Comparison of ENCODE assay signal across 23 cellular contexts in the genomic region with DNA sequence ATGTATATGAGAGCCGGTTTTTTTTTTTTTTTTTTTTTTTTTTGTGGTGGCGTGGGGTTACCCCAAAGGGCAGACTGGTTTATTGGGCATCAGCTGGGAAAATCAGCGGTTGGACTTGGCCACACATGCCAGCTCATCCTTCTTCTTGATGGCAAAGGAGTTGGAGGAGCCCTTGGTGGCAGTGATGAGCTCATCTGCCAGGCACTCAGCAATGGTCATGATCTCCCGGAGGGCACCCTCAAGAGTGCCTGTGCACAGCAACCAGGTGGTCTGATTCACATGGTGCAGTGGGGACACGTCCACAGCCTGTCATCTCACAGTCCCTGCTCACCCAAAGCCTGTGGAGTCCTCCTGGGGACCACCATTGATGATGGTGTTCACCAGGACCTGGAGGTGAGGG.
"Had no signal": no experiment of that assay in that cellular context is flagged by ENCODE, and none has a peak within 500 bp of the region (broad histone marks: within the 10 kb centered on the region; RNA-seq: fewer than 3 reads in every experiment).

No MANE protein-coding gene starts in this region.

- H3K27me3 ChIP-seq: foreskin keratinocyte, left lung, neural progenitor cell, stomach, suprapubic skin, tibial nerve, vagina had no signal

- ATAC-seq: activated CD4-positive, alpha-beta T cell treated with anti-CD3 and anti-CD28 coated beads for 36 hours; foreskin keratinocyte; left lung; naive thymus-derived CD8-positive, alpha-beta T cell had no signal

- H3K4me2 ChIP-seq: neural progenitor cell had no signal

- H2AFZ ChIP-seq: neural progenitor cell had no signal

- DNase-seq: activated B cell treated with CpG ODN at 0.5 μM for 24 hours; activated CD4-positive, alpha-beta T cell treated with anti-CD3 and anti-CD28 coated beads for 36 hours; activated CD4-positive, alpha-beta T cell treated with anti-CD3 and anti-CD28 coated beads, Interleukin-2, amount 50 U/mL, for 4 hours; activated effector memory CD4-positive, alpha-beta T cell treated with Interleukin-2 at 50 U/mL for 16 hours; activated naive CD4-positive, alpha-beta T cell treated with anti-CD3 and anti-CD28 coated beads for 36 hours; activated T-cell treated with anti-CD3 and anti-CD28 coated beads, Interleukin-2, amount 50 U/mL, for 48 hours; central memory CD4-positive, alpha-beta T cell; dermis blood vessel endothelial cell; effector CD8-positive, alpha-beta T cell; erythroblast; foreskin keratinocyte; immature natural killer cell; left lung; naive thymus-derived CD8-positive, alpha-beta T cell; retina; stimulated activated CD4-positive, alpha-beta T cell treated with anti-CD3 and anti-CD28 coated beads, Interleukin-4, amount 100 ng/mL, for 4 hours; stomach; T-helper 9 cell had no signal

- H3K9me3 ChIP-seq: left lung, stomach, suprapubic skin, vagina had no signal

- H3K27ac ChIP-seq: foreskin keratinocyte, left lung, neural progenitor cell, stomach, suprapubic skin, tibial nerve, vagina had no signal

- H3K4me1 ChIP-seq: foreskin keratinocyte had no signal

- H3K9ac ChIP-seq: neural progenitor cell had no signal

- H3K4me3 ChIP-seq: left lung, lung, neural progenitor cell, stomach, suprapubic skin, tibial nerve, vagina had no signal
